ENCODE assay signal across 22 cellular contexts in genomic region chr2:216732334-216732733, GRCh38. TPM values are rescaled to one million over a fixed set of nuclear protein-coding genes. Genes with fewer than 3 reads are reported as not detected.
"Had no signal": no experiment of that assay in that cellular context is flagged by ENCODE, and none has a peak within 500 bp of the region (broad histone marks: within the 10 kb centered on the region; RNA-seq: fewer than 3 reads in every experiment).

No MANE protein-coding gene starts in this region.

- H3K4me1 Mint-ChIP-seq: activated naive CD8-positive, alpha-beta T cell treated with anti-CD3 and anti-CD28 coated beads, Interleukin-2, amount 10 ng/mL, durations not matched to agents 7 days and 5 days; central memory CD8-positive, alpha-beta T cell; stimulated activated memory B cell treated with anti-CD40 and anti-IgM and Interleukin-4, amounts not matched to agents 10 μg/mL and 1 μg/mL and 100 μg/mL, for 72 hours had no signal

- H3K36me3 Mint-ChIP-seq: activated naive CD8-positive, alpha-beta T cell treated with anti-CD3 and anti-CD28 coated beads, Interleukin-2, amount 10 ng/mL, durations not matched to agents 7 days and 5 days; naive thymus-derived CD8-positive, alpha-beta T cell; stimulated activated memory B cell treated with anti-CD40 and anti-IgM and Interleukin-4, amounts not matched to agents 10 μg/mL and 1 μg/mL and 100 μg/mL, for 72 hours had no signal

- H3K4me3 ChIP-seq: esophagus squamous epithelium, left ventricle myocardium inferior, thyroid gland had no signal

- DNase-seq: activated CD4-positive, alpha-beta T cell treated with anti-CD3 and anti-CD28 coated beads, Interleukin-2, amount 50 U/mL, for 1 hour; activated naive CD4-positive, alpha-beta T cell; activated naive CD8-positive, alpha-beta T cell treated with anti-CD3 and anti-CD28 coated beads, Interleukin-2, amount 10 ng/mL, durations not matched to agents 7 days and 5 days; activated T-cell treated with anti-CD3 and anti-CD28 coated beads for 4 hours; anterior cingulate cortex; brain microvascular endothelial cell; cortex of kidney; effector CD8-positive, alpha-beta T cell; esophagus squamous epithelium; hippocampal formation; kidney; left ventricle myocardium inferior; naive thymus-derived CD8-positive, alpha-beta T cell; stimulated activated CD4-positive, alpha-beta T cell treated with anti-CD3 and anti-CD28 coated beads, Interleukin-2, amount 100 ng/mL, for 48 hours; T-helper 9 cell; thyroid gland had no signal

- ATAC-seq: activated CD4-positive, CD25-positive, alpha-beta regulatory T cell treated with anti-CD3 and anti-CD28 coated beads, Interleukin-2, amount 50 U/mL, for 24 hours; naive thymus-derived CD8-positive, alpha-beta T cell; stimulated activated memory B cell treated with anti-CD40 and anti-IgM and Interleukin-4, amounts not matched to agents 10 μg/mL and 1 μg/mL and 100 μg/mL, for 72 hours had no signal

- H3K9me3 ChIP-seq: esophagus squamous epithelium, left ventricle myocardium inferior, neutrophil, thyroid gland had no signal

- H3K4me1 ChIP-seq: parathyroid adenoma, thyroid gland had no signal

- H3K4me3 Mint-ChIP-seq: activated naive CD8-positive, alpha-beta T cell treated with anti-CD3 and anti-CD28 coated beads, Interleukin-2, amount 10 ng/mL, durations not matched to agents 7 days and 5 days; central memory CD8-positive, alpha-beta T cell; naive thymus-derived CD8-positive, alpha-beta T cell; stimulated activated memory B cell treated with anti-CD40 and anti-IgM and Interleukin-4, amounts not matched to agents 10 μg/mL and 1 μg/mL and 100 μg/mL, for 72 hours had no signal

- H3K9me3 Mint-ChIP-seq: activated naive CD8-positive, alpha-beta T cell treated with anti-CD3 and anti-CD28 coated beads, Interleukin-2, amount 10 ng/mL, durations not matched to agents 7 days and 5 days; central memory CD8-positive, alpha-beta T cell; naive thymus-derived CD8-positive, alpha-beta T cell had no signal

- H3K27me3 ChIP-seq: brain microvascular endothelial cell, esophagus squamous epithelium, thyroid gland had no signal

- H3K27ac Mint-ChIP-seq: activated naive CD8-positive, alpha-beta T cell treated with anti-CD3 and anti-CD28 coated beads, Interleukin-2, amount 10 ng/mL, durations not matched to agents 7 days and 5 days; naive thymus-derived CD8-positive, alpha-beta T cell; stimulated activated memory B cell treated with anti-CD40 and anti-IgM and Interleukin-4, amounts not matched to agents 10 μg/mL and 1 μg/mL and 100 μg/mL, for 72 hours had no signal

- H3K27ac ChIP-seq: brain microvascular endothelial cell, esophagus squamous epithelium, neutrophil, parathyroid adenoma, thyroid gland had no signal

- H3K36me3 ChIP-seq: brain microvascular endothelial cell, esophagus squamous epithelium, left ventricle myocardium inferior, neutrophil, thyroid gland had no signal

RNA-seq across cellular contexts. Expression of gene IGFBP5, which starts 37.0 kb away (rescaled TPM):
- total RNA-seq: endothelial cell of umbilical vein; naive thymus-derived CD8-positive, alpha-beta T cell had no signal
